ENCODE assay signal across 22 cellular contexts in genomic region chr5:16567365-16567764, GRCh38. TPM values are rescaled to one million over a fixed set of nuclear protein-coding genes. Genes with fewer than 3 reads are reported as not detected.
DNase-seq lines count a peak whose midpoint lies in the region; ATAC-seq and TF ChIP-seq lines count a peak whose summit lies in the region.
"Had no signal": no experiment of that assay in that cellular context is flagged by ENCODE, and none has a peak within 500 bp of the region (broad histone marks: within the 10 kb centered on the region; RNA-seq: fewer than 3 reads in every experiment).

No MANE protein-coding gene starts in this region.

- H3K27me3 Mint-ChIP-seq in activated naive CD4-positive, alpha-beta T cell treated with anti-CD3 and anti-CD28 coated beads, Interleukin-2, amount 10 ng/mL, durations not matched to agents 7 days and 5 days: no peaks in the 10 kb centered on the region
- H3K27me3 Mint-ChIP-seq in T-helper 17 cell: no peaks in the 10 kb centered on the region

- TF ChIP-seq EP300 in esophagus muscularis mucosa (IDR thresholded peaks at IDR 0.05): no peak

- intact Hi-C loops in esophagus muscularis mucosa (cut with DNase I): no loop called here

- no peaks in the 10 kb centered on the region for H3K9me3 ChIP-seq in T-helper 17 cell (ENCODE audit: control insufficient read depth, low read length, poor library complexity, severe bottlenecking)
- no peaks in the 10 kb centered on the region for H3K9me3 ChIP-seq in esophagus muscularis mucosa

- H3K4me3 ChIP-seq in esophagus muscularis mucosa: no peak overlapping the region

- no peak for TF ChIP-seq POLR2A in esophagus muscularis mucosa (IDR thresholded peaks at IDR 0.05; ENCODE audit: low read depth)

- peaks cover 0 to 4% (median 0%) of the 10 kb centered on the region in 4 donors for H3K4me1 ChIP-seq in esophagus muscularis mucosa

- no peak for DNase-seq in activated naive CD4-positive, alpha-beta T cell treated with anti-CD3 and anti-CD28 coated beads, Interleukin-2, amount 10 ng/mL, durations not matched to agents 7 days and 5 days
- no peak for DNase-seq in activated naive CD4-positive, alpha-beta T cell (lab: John Stamatoyannopoulos, UW)
- no peak for DNase-seq in T-helper 17 cell
- DNase-seq in esophagus muscularis mucosa (ENCODE audit: extremely low spot score): peak; percentile 84
- DNase-seq in left lobe of liver (ENCODE audit: low spot score): no peak
- DNase-seq: GOT3, Karpas-422, NCI-H1092, NCI-H1417 treated with DMSO at 0.1 percent for 48 hours, NCI-H1694 treated with DMSO at 0.1 percent for 48 hours, NCI-H2081, NCI-H226, NCI-H510A, NCI-H69, SHP77 had no signal

- peaks cover 47% of the 10 kb centered on the region for H3K36me3 Mint-ChIP-seq in activated naive CD4-positive, alpha-beta T cell treated with anti-CD3 and anti-CD28 coated beads, Interleukin-2, amount 10 ng/mL, durations not matched to agents 7 days and 5 days
- peaks cover 15% of the 10 kb centered on the region for H3K36me3 Mint-ChIP-seq in T-helper 17 cell (ENCODE audit: low read depth)

- H3K4me3 Mint-ChIP-seq in activated naive CD4-positive, alpha-beta T cell treated with anti-CD3 and anti-CD28 coated beads, Interleukin-2, amount 10 ng/mL, durations not matched to agents 7 days and 5 days: no peak overlapping the region
- H3K4me3 Mint-ChIP-seq in T-helper 17 cell: no peak overlapping the region

- H3K27ac Mint-ChIP-seq in activated naive CD4-positive, alpha-beta T cell treated with anti-CD3 and anti-CD28 coated beads, Interleukin-2, amount 10 ng/mL, durations not matched to agents 7 days and 5 days: peak overlapping the region; percentile 42
- H3K27ac Mint-ChIP-seq in T-helper 17 cell: peak overlapping the region; percentile 41

- H3K27ac ChIP-seq in esophagus muscularis mucosa (replicated peaks in 1 of 4): no peak overlapping the region
- H3K27ac ChIP-seq in temporal lobe (ENCODE audit: low read depth, low read length): peak overlapping the region; percentile 19
- H3K27ac ChIP-seq: RWPE1 had no signal

- CTCF ChIA-PET in activated naive CD4-positive, alpha-beta T cell treated with anti-CD3 and anti-CD28 coated beads, Interleukin-2, amount 10 ng/mL, durations not matched to agents 7 days and 5 days (lab: Charles Lee): interaction anchor here (0.6 to 1.5 kb wide), 3 partner anchors 10 to 17 kb away, joined by 3 read pairs; no protein-coding TSS in a partner anchor

- H3K9me3 Mint-ChIP-seq in activated naive CD4-positive, alpha-beta T cell treated with anti-CD3 and anti-CD28 coated beads, Interleukin-2, amount 10 ng/mL, durations not matched to agents 7 days and 5 days: no peaks in the 10 kb centered on the region

- no peaks in the 10 kb centered on the region for H3K27me3 ChIP-seq in esophagus muscularis mucosa

- no peak for TF ChIP-seq CTCF in esophagus muscularis mucosa (IDR thresholded peaks at IDR 0.05)

- 95% methylated on average over 3 of the region's 3 CpGs for WGBS in esophagus muscularis mucosa

- ATAC-seq in T-helper 17 cell (no peak), HG02981 (IDR thresholded peaks at IDR 0.05; ENCODE audit: unreplicated experiment) (no peak), HG03565 (IDR thresholded peaks at IDR 0.05; ENCODE audit: unreplicated experiment) (no peak), left lobe of liver (no peak)
- ATAC-seq: HCT116, HepG2, Panc1 had no signal

- no peaks in the 10 kb centered on the region for H3K36me3 ChIP-seq in esophagus muscularis mucosa

- peaks cover 12% of the 10 kb centered on the region for H3K4me1 Mint-ChIP-seq in activated naive CD4-positive, alpha-beta T cell treated with anti-CD3 and anti-CD28 coated beads, Interleukin-2, amount 10 ng/mL, durations not matched to agents 7 days and 5 days
- H3K4me1 Mint-ChIP-seq in T-helper 17 cell: peaks cover 30% of the 10 kb centered on the region

RNA-seq across cellular contexts. Expression of gene RETREG1, which starts 49.4 kb away (rescaled TPM):
- total RNA-seq in T-helper 17 cell (10 to 100 TPM; 30.2 to 37.8 TPM), esophagus muscularis mucosa (10 to 100 TPM in 2 of 4 donors, 1 to 10 TPM in 2; 7.5 to 13.0 (median 10.3) TPM), temporal lobe (56.5 TPM), left lobe of liver (25.2 TPM)
- total RNA-seq: HepG2 had no signal
